In genomic region chr19:17866312-17867012, GRCh38 we compare ENCODE assay signal across 19 cellular contexts. TPM values are rescaled to one million over a fixed set of nuclear protein-coding genes. Genes with fewer than 3 reads are reported as not detected.
A peak's percentile ranks its signal among the peaks of the same experiment; 100 is the strongest.
DNase-seq lines count a peak whose midpoint lies in the region; ATAC-seq, FAIRE-seq and TF ChIP-seq lines count a peak whose summit lies in the region.
"Had no signal": no experiment of that assay in that cellular context is flagged by ENCODE, and none has a peak within 500 bp of the region (broad histone marks: within the 10 kb centered on the region; RNA-seq: fewer than 3 reads in every experiment).

No MANE protein-coding gene starts in this region.

- peak; percentile 52 for DNase-seq in activated T-cell treated with anti-CD3 and anti-CD28 coated beads, Interleukin-2, amount 50 U/mL, for 24 hours
- no peak for DNase-seq in activated T-cell treated with anti-CD3 and anti-CD28 coated beads, Interleukin-2, amount 50 U/mL, for 1 hour
- DNase-seq in GM12891 (ENCODE audit: insufficient read length, low spot score), result no peak
- DNase-seq in activated T-helper 1 cell treated with anti-CD3 and anti-CD28 coated beads, Interleukin-12 subunit alpha, Interleukin-12 subunit beta, Interleukin-2, Interleukin-4 antibody, amounts not matched to agents 30 ng/mL and 10 ng/mL and 1 ng/mL, durations not matched to agents 14 hours and 24 hours and 36 hours (ENCODE audit: low spot score), result no peak
- no peak for DNase-seq in neural crest cell (ENCODE audit: low read depth, low spot score)
- no peak for DNase-seq in A172 (ENCODE audit: low spot score)
- no peak for DNase-seq in cerebellar nuclear complex (lab: John Stamatoyannopoulos, UW)
- DNase-seq in mucosa of descending colon, result no peak
- DNase-seq: activated CD4-positive, alpha-beta T cell treated with anti-CD3 and anti-CD28 coated beads, Interleukin-2, amount 10 ng/mL, durations not matched to agents 7 days and 5 days; brain microvascular endothelial cell; CD4-positive, CD25-positive, alpha-beta regulatory T cell; naive thymus-derived CD8-positive, alpha-beta T cell; NCI-H1930; NCI-H226 had no signal

- peak overlapping the region; percentile 100 for H3K27ac Mint-ChIP-seq in activated T-cell treated with anti-CD3 and anti-CD28 coated beads, Interleukin-2, amount 50 U/mL, for 24 hours
- H3K27ac Mint-ChIP-seq in activated T-helper 1 cell treated with anti-CD3 and anti-CD28 coated beads, Interleukin-12 subunit alpha, Interleukin-12 subunit beta, Interleukin-2, Interleukin-4 antibody, amounts not matched to agents 30 ng/mL and 10 ng/mL and 1 ng/mL, durations not matched to agents 14 hours and 24 hours and 36 hours, result peak overlapping the region; percentile 14
- H3K27ac Mint-ChIP-seq in neural crest cell (ENCODE audit: unreplicated experiment), result no peak overlapping the region
- H3K27ac Mint-ChIP-seq: activated CD4-positive, alpha-beta T cell treated with anti-CD3 and anti-CD28 coated beads, Interleukin-2, amount 10 ng/mL, durations not matched to agents 7 days and 5 days; dendritic cell treated with granulocyte-macrophage colony-stimulating factor and Interleukin-4, amounts not matched to agents 40 ng/mL and 50 ng/mL, for 4 days; progenitor cell of endocrine pancreas had no signal

- FAIRE-seq in GM12891 (lab: Jason Lieb, UNC), result no peak

- intact Hi-C loops in activated T-helper 1 cell treated with anti-CD3 and anti-CD28 coated beads, Interleukin-12 subunit alpha, Interleukin-12 subunit beta, Interleukin-2, Interleukin-4 antibody, amounts not matched to agents 30 ng/mL and 10 ng/mL and 1 ng/mL, durations not matched to agents 14 hours and 24 hours and 36 hours (cut with micrococcal nuclease), result no loop called here
- intact Hi-C loops in mucosa of descending colon (cut with DNase I, micrococcal nuclease), result no loop called here

- H3K4me3 Mint-ChIP-seq in activated T-cell treated with anti-CD3 and anti-CD28 coated beads, Interleukin-2, amount 50 U/mL, for 24 hours, result no peak overlapping the region
- H3K4me3 Mint-ChIP-seq in activated T-helper 1 cell treated with anti-CD3 and anti-CD28 coated beads, Interleukin-12 subunit alpha, Interleukin-12 subunit beta, Interleukin-2, Interleukin-4 antibody, amounts not matched to agents 30 ng/mL and 10 ng/mL and 1 ng/mL, durations not matched to agents 14 hours and 24 hours and 36 hours, result no peak overlapping the region
- H3K4me3 Mint-ChIP-seq in neural crest cell, result peak overlapping the region; percentile 83
- H3K4me3 Mint-ChIP-seq: activated CD4-positive, alpha-beta T cell treated with anti-CD3 and anti-CD28 coated beads, Interleukin-2, amount 10 ng/mL, durations not matched to agents 7 days and 5 days; dendritic cell treated with granulocyte-macrophage colony-stimulating factor and Interleukin-4, amounts not matched to agents 40 ng/mL and 50 ng/mL, for 4 days had no signal

- no peak overlapping the region for H3K4me3 ChIP-seq in mucosa of descending colon
- H3K4me3 ChIP-seq: SK-N-MC had no signal

- H3K27me3 Mint-ChIP-seq in activated T-cell treated with anti-CD3 and anti-CD28 coated beads, Interleukin-2, amount 50 U/mL, for 24 hours, result peaks cover 7% of the 10 kb centered on the region
- peaks cover 4% of the 10 kb centered on the region for H3K27me3 Mint-ChIP-seq in activated T-helper 1 cell treated with anti-CD3 and anti-CD28 coated beads, Interleukin-12 subunit alpha, Interleukin-12 subunit beta, Interleukin-2, Interleukin-4 antibody, amounts not matched to agents 30 ng/mL and 10 ng/mL and 1 ng/mL, durations not matched to agents 14 hours and 24 hours and 36 hours (ENCODE audit: insufficient read depth)
- H3K27me3 Mint-ChIP-seq in neural crest cell (ENCODE audit: low read depth), result peaks cover 66% of the 10 kb centered on the region
- H3K27me3 Mint-ChIP-seq: activated CD4-positive, alpha-beta T cell treated with anti-CD3 and anti-CD28 coated beads, Interleukin-2, amount 10 ng/mL, durations not matched to agents 7 days and 5 days; CD4-positive, CD25-positive, alpha-beta regulatory T cell had no signal

- H3K4me1 ChIP-seq in mucosa of descending colon (ENCODE audit: low read depth), result peaks cover 37% of the 10 kb centered on the region

- H3K9me3 Mint-ChIP-seq in activated T-cell treated with anti-CD3 and anti-CD28 coated beads, Interleukin-2, amount 50 U/mL, for 24 hours, result no peaks in the 10 kb centered on the region
- H3K9me3 Mint-ChIP-seq in activated T-helper 1 cell treated with anti-CD3 and anti-CD28 coated beads, Interleukin-12 subunit alpha, Interleukin-12 subunit beta, Interleukin-2, Interleukin-4 antibody, amounts not matched to agents 30 ng/mL and 10 ng/mL and 1 ng/mL, durations not matched to agents 14 hours and 24 hours and 36 hours, result no peaks in the 10 kb centered on the region
- no peaks in the 10 kb centered on the region for H3K9me3 Mint-ChIP-seq in neural crest cell
- H3K9me3 Mint-ChIP-seq: activated CD4-positive, alpha-beta T cell treated with anti-CD3 and anti-CD28 coated beads, Interleukin-2, amount 10 ng/mL, durations not matched to agents 7 days and 5 days; dendritic cell treated with granulocyte-macrophage colony-stimulating factor and Interleukin-4, amounts not matched to agents 40 ng/mL and 50 ng/mL, for 4 days; naive thymus-derived CD8-positive, alpha-beta T cell had no signal

- H3K4me1 Mint-ChIP-seq in activated T-cell treated with anti-CD3 and anti-CD28 coated beads, Interleukin-2, amount 50 U/mL, for 24 hours (ENCODE audit: low read depth), result peaks cover 34% of the 10 kb centered on the region
- H3K4me1 Mint-ChIP-seq in activated T-helper 1 cell treated with anti-CD3 and anti-CD28 coated beads, Interleukin-12 subunit alpha, Interleukin-12 subunit beta, Interleukin-2, Interleukin-4 antibody, amounts not matched to agents 30 ng/mL and 10 ng/mL and 1 ng/mL, durations not matched to agents 14 hours and 24 hours and 36 hours (ENCODE audit: low read depth), result peaks cover 9% of the 10 kb centered on the region
- H3K4me1 Mint-ChIP-seq in neural crest cell, result peaks cover 3% of the 10 kb centered on the region

- peaks cover 5% of the 10 kb centered on the region for H3K36me3 ChIP-seq in mucosa of descending colon (ENCODE audit: low read depth)

- TF ChIP-seq POLR2A in GM12891 (IDR thresholded peaks at IDR 0.05; ENCODE audit: low read depth, low read length), result no peak

- no peaks in the 10 kb centered on the region for H3K9me3 ChIP-seq in mucosa of descending colon

- no peak for ATAC-seq in mucosa of descending colon
- ATAC-seq: naive thymus-derived CD8-positive, alpha-beta T cell had no signal

- H3K36me3 Mint-ChIP-seq in activated T-cell treated with anti-CD3 and anti-CD28 coated beads, Interleukin-2, amount 50 U/mL, for 24 hours (ENCODE audit: low read depth), result peaks cover 44% of the 10 kb centered on the region
- peaks cover 34% of the 10 kb centered on the region for H3K36me3 Mint-ChIP-seq in activated T-helper 1 cell treated with anti-CD3 and anti-CD28 coated beads, Interleukin-12 subunit alpha, Interleukin-12 subunit beta, Interleukin-2, Interleukin-4 antibody, amounts not matched to agents 30 ng/mL and 10 ng/mL and 1 ng/mL, durations not matched to agents 14 hours and 24 hours and 36 hours (ENCODE audit: low read depth)
- H3K36me3 Mint-ChIP-seq in neural crest cell (ENCODE audit: low read depth), result peaks cover 17% of the 10 kb centered on the region

- TF ChIP-seq CTCF in neural crest cell (conservative IDR thresholded peaks at IDR 0.05) (no peak), mucosa of descending colon (IDR thresholded peaks at IDR 0.05) (no peak)

TF ChIP-seq in GM12891, 5 proteins besides CTCF, POLR2A, EP300 and RAD21:
- TF ChIP-seq PAX5 (IDR thresholded peaks at IDR 0.05; ENCODE audit: insufficient read depth, low read length, severe bottlenecking) (no peak), POLR2AphosphoS5 (IDR thresholded peaks at IDR 0.05; ENCODE audit: low read depth, low read length) (0 out of 2 replicates have a peak, but pooled peaks have one; percentile 11)

RNA-seq across cellular contexts. Expression of gene SLC5A5, which starts 5.3 kb away (rescaled TPM):
- 0.14 TPM for polyA plus RNA-seq in GM12891 (2012; ENCODE audit: low read depth, missing spikeins)
- total RNA-seq in activated T-helper 1 cell treated with anti-CD3 and anti-CD28 coated beads, Interleukin-12 subunit alpha, Interleukin-12 subunit beta, Interleukin-2, Interleukin-4 antibody, amounts not matched to agents 30 ng/mL and 10 ng/mL and 1 ng/mL, durations not matched to agents 14 hours and 24 hours and 36 hours, result 1.1 TPM in 2 replicates
- total RNA-seq in neural crest cell (not detected in 2 replicates), mucosa of descending colon (under 1 TPM in 1 of 3 donors, not detected in 2; 0.19 TPM)
- not detected in 2 replicates for total RNA-seq in A172 (2014; rRNA removed; shearing (Covaris generic))
- total RNA-seq: lower leg skin, progenitor cell of endocrine pancreas, urinary bladder had no signal
- polyA plus RNA-seq: urinary bladder had no signal

RNA-seq across cellular contexts. Expression of gene RPL18A, which starts 6.8 kb away (rescaled TPM):
- polyA plus RNA-seq in GM12891 (2012; ENCODE audit: low read depth, missing spikeins), result 5,111 TPM
- 2,494 and 2,556 TPM in 2 replicates for total RNA-seq in activated T-helper 1 cell treated with anti-CD3 and anti-CD28 coated beads, Interleukin-12 subunit alpha, Interleukin-12 subunit beta, Interleukin-2, Interleukin-4 antibody, amounts not matched to agents 30 ng/mL and 10 ng/mL and 1 ng/mL, durations not matched to agents 14 hours and 24 hours and 36 hours
- total RNA-seq in neural crest cell, result 2,184 and 2,260 TPM in 2 replicates
- 827 and 953 TPM in 2 replicates for total RNA-seq in A172 (2014; rRNA removed; shearing (Covaris generic))
- 1,000 to 10,000 TPM; 1,368 to 1,650 (median 1,462) TPM for total RNA-seq in mucosa of descending colon

RNA-seq across cellular contexts. Expression of gene JAK3, which starts 18.7 kb away (rescaled TPM):
- 19.1 TPM for polyA plus RNA-seq in GM12891 (2012; ENCODE audit: low read depth, missing spikeins)
- total RNA-seq in activated T-helper 1 cell treated with anti-CD3 and anti-CD28 coated beads, Interleukin-12 subunit alpha, Interleukin-12 subunit beta, Interleukin-2, Interleukin-4 antibody, amounts not matched to agents 30 ng/mL and 10 ng/mL and 1 ng/mL, durations not matched to agents 14 hours and 24 hours and 36 hours, result 222 and 227 TPM in 2 replicates
- total RNA-seq in neural crest cell (1.3 and 1.6 TPM in 2 replicates), mucosa of descending colon (1 to 10 TPM; 3.1 to 9.1 (median 5.4) TPM)
- 0.41 and 0.69 TPM in 2 replicates for total RNA-seq in A172 (2014; rRNA removed; shearing (Covaris generic))

RNA-seq across cellular contexts. Expression of gene INSL3, which starts 45.1 kb away (rescaled TPM):
- polyA plus RNA-seq in GM12891 (2012; ENCODE audit: low read depth, missing spikeins), result 3.8 TPM
- total RNA-seq in activated T-helper 1 cell treated with anti-CD3 and anti-CD28 coated beads, Interleukin-12 subunit alpha, Interleukin-12 subunit beta, Interleukin-2, Interleukin-4 antibody, amounts not matched to agents 30 ng/mL and 10 ng/mL and 1 ng/mL, durations not matched to agents 14 hours and 24 hours and 36 hours, result 8.7 and 9.3 TPM in 2 replicates
- total RNA-seq in neural crest cell, result not detected in 2 replicates
- not detected in 2 replicates for total RNA-seq in A172 (2014; rRNA removed; shearing (Covaris generic))
- not detected for total RNA-seq in mucosa of descending colon
- total RNA-seq: lower leg skin, progenitor cell of endocrine pancreas, urinary bladder had no signal

Comparison
In these comparisons a context has a peak if more than half of its experiments do, and no peak if none do; other contexts are left out.
1. RNA of gene JAK3, which starts 18.7 kb away (total RNA-seq): 222 to 227 TPM in activated T-helper 1 cell treated with anti-CD3 and anti-CD28 coated beads, Interleukin-12 subunit alpha, Interleukin-12 subunit beta, Interleukin-2, Interleukin-4 antibody, amounts not matched to agents 30 ng/mL and 10 ng/mL and 1 ng/mL, durations not matched to agents 14 hours and 24 hours and 36 hours; 3.1 to 9.1 TPM in mucosa of descending colon, 1.3 to 1.6 TPM in neural crest cell and 0.41 to 0.69 TPM in A172; every median in the first group is over 10 times any median in the second.